ENCODE assay signal across 8 cellular contexts in genomic region chr19:48637948-48638830, GRCh38. TPM values are rescaled to one million over a fixed set of nuclear protein-coding genes. Genes with fewer than 3 reads are reported as not detected.
DNase-seq lines count a peak whose midpoint lies in the region; ATAC-seq and TF ChIP-seq lines count a peak whose summit lies in the region.

No MANE protein-coding gene starts in this region.

- no peaks in the 10 kb centered on the region for H3K36me3 ChIP-seq in endodermal cell (ENCODE audit: control insufficient read depth, insufficient read depth, low read length)

- peaks cover 6 to 8% of the 10 kb centered on the region in 2 donors for H3K36me3 Mint-ChIP-seq in CD14-positive monocyte
- H3K36me3 Mint-ChIP-seq in endodermal cell (ENCODE audit: low read depth): peaks cover 25% of the 10 kb centered on the region
- H3K36me3 Mint-ChIP-seq in mesothelial cell of epicardium: peaks cover 18% of the 10 kb centered on the region

- H3K9me3 Mint-ChIP-seq in CD14-positive monocyte: peaks cover 0 to 3% (median 1%) of the 10 kb centered on the region in 7 donors
- peaks cover 2% of the 10 kb centered on the region for H3K9me3 Mint-ChIP-seq in endodermal cell
- H3K9me3 Mint-ChIP-seq in mesothelial cell of epicardium: no peaks in the 10 kb centered on the region

- 21 to 27% methylated on average over 19 to 29 of the region's 29 CpGs for WGBS in endodermal cell (ENCODE audit: insufficient coverage in 1 of 2, insufficient read length in 1 of 2), 2 experiments

- H3K27me3 Mint-ChIP-seq in CD14-positive monocyte (ENCODE audit: low read depth in 3 of 3): peaks cover 3 to 11% (median 9%) of the 10 kb centered on the region in 3 donors
- H3K27me3 Mint-ChIP-seq in endodermal cell (ENCODE audit: insufficient read depth): peaks cover 49% of the 10 kb centered on the region
- H3K27me3 Mint-ChIP-seq in mesothelial cell of epicardium (ENCODE audit: low read depth): no peaks in the 10 kb centered on the region

- peaks cover 4% of the 10 kb centered on the region for H3K4me1 ChIP-seq in endodermal cell (ENCODE audit: control insufficient read depth, insufficient read depth, low read length)

- no peaks in the 10 kb centered on the region for H3K9me3 ChIP-seq in endodermal cell (ENCODE audit: control insufficient read depth, low read length)

- H3K4me3 Mint-ChIP-seq in CD14-positive monocyte (peak overlapping the region; percentile 98 to 99), endodermal cell (peak overlapping the region; percentile 61), mesothelial cell of epicardium (peak overlapping the region; percentile 94)

- intact Hi-C loops in CD14-positive monocyte (cut with micrococcal nuclease): loop anchor here (5.0 to 10.0 kb wide), 3 partner anchors 313 to 329 kb away; partner anchors contain the start of genes FTL (in 2 of the 2) and EMP3 (in 1 of the 2)

- H3K4me3 ChIP-seq in endodermal cell (ENCODE audit: low read length): peak overlapping the region; percentile 80

- ATAC-seq in GM19395 (IDR thresholded peaks at IDR 0.05; ENCODE audit: unreplicated experiment): peak; percentile 18

- DNase-seq in CD14-positive monocyte (ENCODE audit: low spot score) (peak; percentile 91), HT-29 (ENCODE audit: low spot score) (peak; percentile 95), NOMO-1 (lab: John Stamatoyannopoulos, UW; ENCODE audit: unreplicated experiment in 2 of 2) (peak; percentile 85 to 89), endodermal cell (peak; percentile 96), mesothelial cell of epicardium (ENCODE audit: low spot score in 2 of 2, unreplicated experiment in 2 of 2) (peak; percentile 67 to 76)
- peak; percentile 54 for DNase-seq in activated CD8-positive, alpha-beta memory T cell treated with anti-CD3 and anti-CD28 coated beads, Interleukin-2, amount 50 U/mL, for 24 hours (ENCODE audit: extremely low read depth)
- peak; percentile 63 for DNase-seq in stimulated activated CD8-positive, alpha-beta memory T cell treated with anti-CD3 and anti-CD28 coated beads, Interleukin-4, amount 100 ng/mL, for 24 hours (ENCODE audit: low read depth)

- H3K9ac ChIP-seq in endodermal cell (ENCODE audit: extremely low read depth, low read length, poor library complexity, severe bottlenecking): peak overlapping the region; percentile 20

- TF ChIP-seq CTCF in CD14-positive monocyte (IDR thresholded peaks at IDR 0.05): no peak
- TF ChIP-seq CTCF in endodermal cell (conservative IDR thresholded peaks at IDR 0.05): peak; percentile 29
- TF ChIP-seq CTCF in mesothelial cell of epicardium (IDR thresholded peaks at IDR 0.05; ENCODE audit: unreplicated experiment): no peak

- H3K4me1 Mint-ChIP-seq in CD14-positive monocyte: peaks cover 43% of the 10 kb centered on the region
- peaks cover 21% of the 10 kb centered on the region for H3K4me1 Mint-ChIP-seq in endodermal cell
- H3K4me1 Mint-ChIP-seq in mesothelial cell of epicardium: peaks cover 32% of the 10 kb centered on the region

- H3K27me3 ChIP-seq in endodermal cell (ENCODE audit: control insufficient read depth, insufficient read depth, low read length, poor library complexity, severe bottlenecking): peaks cover 11% of the 10 kb centered on the region

- H3K27ac Mint-ChIP-seq in CD14-positive monocyte: peak overlapping the region; percentile 96 to 99 (median 99)
- peak overlapping the region; percentile 92 for H3K27ac Mint-ChIP-seq in endodermal cell
- H3K27ac Mint-ChIP-seq in mesothelial cell of epicardium: peak overlapping the region; percentile 98

- peak overlapping the region; percentile 95 for H3K27ac ChIP-seq in endodermal cell (ENCODE audit: low read depth, low read length)

RNA-seq across cellular contexts. Expression of gene DBP, which starts 1.0 kb away (rescaled TPM):
- 10 to 100 TPM; 17.5 to 22.3 TPM for polyA plus RNA-seq in CD14-positive monocyte
- total RNA-seq in HT-29 (2014; rRNA removed; shearing (Covaris generic)): 19.4 and 27.9 TPM in 2 replicates
- total RNA-seq in endodermal cell (10 to 100 TPM in 1 of 2 donors, 1 to 10 TPM in 1; 5.3 to 13.1 TPM), mesothelial cell of epicardium (11.5 to 13.2 TPM (median 13.1 TPM) in 3 replicates)
- 9.7 TPM for polyA plus RNA-seq in endodermal cell (2013, experiment 1 of 2)
- 8.4 TPM for polyA plus RNA-seq in endodermal cell (2013, experiment 2 of 2)

RNA-seq across cellular contexts. Expression of gene CA11, which starts 7.8 kb away (rescaled TPM):
- polyA plus RNA-seq in CD14-positive monocyte: 1 to 10 TPM; 1.8 to 4.9 TPM
- 1.4 and 4.7 TPM in 2 replicates for total RNA-seq in HT-29 (2014; rRNA removed; shearing (Covaris generic))
- total RNA-seq in endodermal cell: 10 to 100 TPM; 75.0 to 82.6 TPM
- polyA plus RNA-seq in endodermal cell (2013, experiment 1 of 2): 39.5 TPM
- 28.4 TPM for polyA plus RNA-seq in endodermal cell (2013, experiment 2 of 2)
- total RNA-seq in mesothelial cell of epicardium: 48.2 to 55.0 TPM (median 53.1 TPM) in 3 replicates

RNA-seq across cellular contexts. Expression of gene SPHK2, which starts 18.9 kb away (rescaled TPM):
- 1 to 10 TPM; 8.5 to 9.1 TPM for polyA plus RNA-seq in CD14-positive monocyte
- total RNA-seq in HT-29 (2014; rRNA removed; shearing (Covaris generic)): 114 and 115 TPM in 2 replicates
- 100 to 1,000 TPM in 1 of 2 donors, 10 to 100 TPM in 1; 99.5 to 114 TPM for total RNA-seq in endodermal cell
- polyA plus RNA-seq in endodermal cell (2013, experiment 1 of 2): 31.4 TPM
- polyA plus RNA-seq in endodermal cell (2013, experiment 2 of 2): 30.6 TPM
- total RNA-seq in mesothelial cell of epicardium: 25.3 to 28.6 TPM (median 27.7 TPM) in 3 replicates

RNA-seq across cellular contexts. Expression of gene RPL18, which starts 19.2 kb away (rescaled TPM):
- polyA plus RNA-seq in CD14-positive monocyte: 100 to 1,000 TPM; 803 to 892 TPM
- total RNA-seq in HT-29 (2014; rRNA removed; shearing (Covaris generic)): 6,271 and 6,382 TPM in 2 replicates
- total RNA-seq in endodermal cell: 1,000 to 10,000 TPM; 1,531 to 1,574 TPM
- 1,384 TPM for polyA plus RNA-seq in endodermal cell (2013, experiment 1 of 2)
- 1,252 TPM for polyA plus RNA-seq in endodermal cell (2013, experiment 2 of 2)
- 1,586 to 1,657 TPM (median 1,644 TPM) in 3 replicates for total RNA-seq in mesothelial cell of epicardium

RNA-seq across cellular contexts. Expression of gene FAM83E, which starts 23.3 kb away (rescaled TPM):
- not detected for polyA plus RNA-seq in CD14-positive monocyte
- total RNA-seq in HT-29 (2014; rRNA removed; shearing (Covaris generic)): 15.9 and 18.5 TPM in 2 replicates
- total RNA-seq in endodermal cell (1 to 10 TPM; 4.4 to 5.7 TPM), mesothelial cell of epicardium (2.5 to 3.9 TPM (median 3.7 TPM) in 3 replicates)
- polyA plus RNA-seq in endodermal cell (2013, experiment 1 of 2): 0.36 TPM
- polyA plus RNA-seq in endodermal cell (2013, experiment 2 of 2): 0.37 TPM

Comparison
In these comparisons a context has a peak if more than half of its experiments do, and no peak if none do; other contexts are left out.
1. Peak in every context shown above with its lines: DNase-seq, ATAC-seq, H3K4me3 ChIP-seq and H3K27ac ChIP-seq.